ENCODE assay signal across 8 cellular contexts in genomic region chr14:39491134-39491541, GRCh38. TPM values are rescaled to one million over a fixed set of nuclear protein-coding genes. Genes with fewer than 3 reads are reported as not detected.
A peak's percentile ranks its signal among the peaks of the same experiment; 100 is the strongest.
DNase-seq lines count a peak whose midpoint lies in the region; ATAC-seq and TF ChIP-seq lines count a peak whose summit lies in the region.

No MANE protein-coding gene starts in this region.

- H3K9me2 ChIP-seq in MM.1S (replicated peaks; ENCODE audit: insufficient read depth, low read length): no peaks in the 10 kb centered on the region

- H3K27me3 Mint-ChIP-seq in activated B cell treated with CpG ODN at 0.5 μM for 24 hours: no peaks in the 10 kb centered on the region
- H3K27me3 Mint-ChIP-seq in activated naive CD4-positive, alpha-beta T cell treated with anti-CD3 and anti-CD28 coated beads for 36 hours (ENCODE audit: low read depth): no peaks in the 10 kb centered on the region

- intact Hi-C loops in activated B cell treated with CpG ODN at 0.5 μM for 24 hours (cut with micrococcal nuclease) (no loop called here), uterus (cut with DNase I; ENCODE audit: low total_unique reads) (no loop called here)
- intact Hi-C loops in activated naive CD4-positive, alpha-beta T cell treated with anti-CD3 and anti-CD28 coated beads for 36 hours (cut with micrococcal nuclease): loop anchor here (5.0 kb wide), 1 partner anchor 496 kb away; no protein-coding TSS in a partner anchor

- peaks cover 4% of the 10 kb centered on the region for H3K9me3 Mint-ChIP-seq in activated B cell treated with CpG ODN at 0.5 μM for 24 hours
- H3K9me3 Mint-ChIP-seq in activated naive CD4-positive, alpha-beta T cell treated with anti-CD3 and anti-CD28 coated beads for 36 hours: peaks cover 10% of the 10 kb centered on the region

- ATAC-seq in DND-41 (ENCODE audit: insufficient read depth, low read depth) (no peak), activated B cell treated with CpG ODN at 0.5 μM for 24 hours (ENCODE audit: low read depth) (no peak), HG03135 (IDR thresholded peaks at IDR 0.05; ENCODE audit: unreplicated experiment) (no peak)

- no peak overlapping the region for H2AFZ ChIP-seq in DND-41 (ENCODE audit: low read depth, low read length)
- no peak overlapping the region for H2AFZ ChIP-seq in MM.1S (ENCODE audit: low read length)

- POLR2A ChIA-PET in activated B cell treated with CpG ODN at 0.5 μM for 24 hours (lab: Charles Lee): no interaction called here

- H3K4me2 ChIP-seq in DND-41 (ENCODE audit: insufficient read depth, low read length) (no peak overlapping the region), MM.1S (ENCODE audit: low read depth, low read length) (no peak overlapping the region)

- H3K4me1 ChIP-seq in DND-41 (ENCODE audit: insufficient read depth, low read length) (no peaks in the 10 kb centered on the region), MM.1S (ENCODE audit: low read length) (no peaks in the 10 kb centered on the region), uterus (peaks cover 0 to 7% of the 10 kb centered on the region in 2 donors)

- no peaks in the 10 kb centered on the region for H3K36me3 ChIP-seq in DND-41 (ENCODE audit: insufficient read depth, low read length)
- no peaks in the 10 kb centered on the region for H3K36me3 ChIP-seq in MM.1S (replicated peaks; ENCODE audit: insufficient read depth, low read length)
- no peaks in the 10 kb centered on the region for H3K36me3 ChIP-seq in uterus

- peak; percentile 55 for TF ChIP-seq CTCF in DND-41 (IDR thresholded peaks at IDR 0.05; ENCODE audit: borderline replicate concordance, extremely low read depth, low read length, poor library complexity, severe bottlenecking)
- TF ChIP-seq CTCF in MM.1S (IDR thresholded peaks at IDR 0.05; ENCODE audit: low read length): peak; percentile 19
- peak; percentile 35 for TF ChIP-seq CTCF in activated B cell treated with CpG ODN at 0.5 μM for 24 hours (IDR thresholded peaks at IDR 0.05)
- peak; percentile 20 to 58 (median 43) for TF ChIP-seq CTCF in uterus (IDR thresholded peaks at IDR 0.05)

- no peak overlapping the region for H3K27ac ChIP-seq in DND-41 (ENCODE audit: low read length)
- no peak overlapping the region for H3K27ac ChIP-seq in MM.1S (ENCODE audit: low read length)
- peak overlapping the region; percentile 26 to 33 for H3K27ac ChIP-seq in uterus

- no peaks in the 10 kb centered on the region for H3K79me2 ChIP-seq in DND-41 (ENCODE audit: insufficient read depth, low read length)
- no peaks in the 10 kb centered on the region for H3K79me2 ChIP-seq in MM.1S (ENCODE audit: low read length)

- H3K4me3 ChIP-seq in DND-41 (ENCODE audit: low read depth in 1 of 2, low read length in 2 of 2) (no peak overlapping the region), MM.1S (ENCODE audit: low read length) (no peak overlapping the region), uterus (no peak overlapping the region)

- no peaks in the 10 kb centered on the region for H4K20me1 ChIP-seq in DND-41 (ENCODE audit: insufficient read depth, low read length)
- H4K20me1 ChIP-seq in MM.1S (ENCODE audit: insufficient read depth, low read length): no peaks in the 10 kb centered on the region

- no peaks in the 10 kb centered on the region for H3F3A ChIP-seq in MM.1S (ENCODE audit: insufficient read depth, low read length)

- H3K27me3 ChIP-seq in DND-41 (ENCODE audit: insufficient read depth, low read length, poor library complexity): no peaks in the 10 kb centered on the region
- H3K27me3 ChIP-seq in MM.1S (replicated peaks; ENCODE audit: insufficient read depth, low read length): no peaks in the 10 kb centered on the region
- no peaks in the 10 kb centered on the region for H3K27me3 ChIP-seq in uterus

- H3K9ac ChIP-seq in DND-41 (ENCODE audit: low read depth, low read length): no peak overlapping the region
- H3K9ac ChIP-seq in MM.1S (ENCODE audit: low read length): no peak overlapping the region

- TF ChIP-seq POLR2A in uterus (IDR thresholded peaks at IDR 0.05): no peak

- CTCF ChIA-PET in activated B cell treated with CpG ODN at 0.5 μM for 24 hours (lab: Charles Lee): no interaction called here
- CTCF ChIA-PET in activated naive CD4-positive, alpha-beta T cell treated with anti-CD3 and anti-CD28 coated beads for 36 hours (lab: Charles Lee): no interaction called here

- DNase-seq in DND-41: no peak
- peak; percentile 7 for DNase-seq in MM.1S
- DNase-seq in activated B cell treated with CpG ODN at 0.5 μM for 24 hours: no peak
- DNase-seq in iris pigment epithelial cell (ENCODE audit: low read depth): peak; percentile 32
- no peak for DNase-seq in uterus
- DNase-seq in activated effector memory CD4-positive, alpha-beta T cell treated with anti-CD3 and anti-CD28 coated beads, Interleukin-2, amount 50 U/mL, for 16 hours: no peak
- no peak for DNase-seq in activated naive CD4-positive, alpha-beta T cell treated with anti-CD3 and anti-CD28 coated beads for 36 hours

- no peaks in the 10 kb centered on the region for H3K9me3 ChIP-seq in DND-41 (ENCODE audit: insufficient read depth, low read length, severe bottlenecking)
- no peaks in the 10 kb centered on the region for H3K9me3 ChIP-seq in MM.1S (replicated peaks; ENCODE audit: insufficient read depth, low read length)
- H3K9me3 ChIP-seq in uterus: no peaks in the 10 kb centered on the region

- H3K4me3 Mint-ChIP-seq in activated B cell treated with CpG ODN at 0.5 μM for 24 hours: no peak overlapping the region
- no peak overlapping the region for H3K4me3 Mint-ChIP-seq in activated naive CD4-positive, alpha-beta T cell treated with anti-CD3 and anti-CD28 coated beads for 36 hours

- no peak overlapping the region for H3K27ac Mint-ChIP-seq in activated B cell treated with CpG ODN at 0.5 μM for 24 hours
- no peak overlapping the region for H3K27ac Mint-ChIP-seq in activated naive CD4-positive, alpha-beta T cell treated with anti-CD3 and anti-CD28 coated beads for 36 hours

- no peaks in the 10 kb centered on the region for H3K36me3 Mint-ChIP-seq in activated B cell treated with CpG ODN at 0.5 μM for 24 hours (ENCODE audit: low read depth)
- H3K36me3 Mint-ChIP-seq in activated naive CD4-positive, alpha-beta T cell treated with anti-CD3 and anti-CD28 coated beads for 36 hours (ENCODE audit: low read depth): peaks cover 2% of the 10 kb centered on the region

- H3K4me1 Mint-ChIP-seq in activated B cell treated with CpG ODN at 0.5 μM for 24 hours: no peaks in the 10 kb centered on the region
- no peaks in the 10 kb centered on the region for H3K4me1 Mint-ChIP-seq in activated naive CD4-positive, alpha-beta T cell treated with anti-CD3 and anti-CD28 coated beads for 36 hours (ENCODE audit: low read depth)

RNA-seq across cellular contexts. Expression of gene FBXO33, which starts 58.9 kb away (rescaled TPM):
- total RNA-seq in activated B cell treated with CpG ODN at 0.5 μM for 24 hours (12.7 and 14.3 TPM in 2 replicates), uterus (10 to 100 TPM; 12.1 to 27.2 (median 20.8) TPM)
- total RNA-seq in activated naive CD4-positive, alpha-beta T cell treated with anti-CD3 and anti-CD28 coated beads for 36 hours: 10 to 100 TPM; 16.1 to 16.4 TPM

Comparison
In these comparisons a context has a peak if more than half of its experiments do, and no peak if none do; other contexts are left out.
1. DNase-seq: peak in MM.1S (single experiment) and iris pigment epithelial cell (single experiment); none in DND-41 (single experiment), activated B cell treated with CpG ODN at 0.5 μM for 24 hours (single experiment), uterus (0 of 2), activated effector memory CD4-positive, alpha-beta T cell treated with anti-CD3 and anti-CD28 coated beads, Interleukin-2, amount 50 U/mL, for 16 hours (single experiment) and activated naive CD4-positive, alpha-beta T cell treated with anti-CD3 and anti-CD28 coated beads for 36 hours (single experiment).
2. H3K27ac ChIP-seq: peak in uterus (2 of 2); none in DND-41 (single experiment) and MM.1S (single experiment).
3. Peak in every context shown above with its lines, with median percentiles within 50 percentile points of each other: CTCF ChIP-seq.